In genomic region chr10:123227706-123228105, GRCh38 we compare ENCODE assay signal across 24 cellular contexts.
"Had no signal": no experiment of that assay in that cellular context is flagged by ENCODE, and none has a peak within 500 bp of the region (broad histone marks: within the 10 kb centered on the region; RNA-seq: fewer than 3 reads in every experiment).

No MANE protein-coding gene starts in this region.

- H3K4me3 ChIP-seq: ascending aorta, esophagus squamous epithelium, left lung, lower lobe of right lung, right atrium auricular region, spleen, testis, transverse colon had no signal

- H3K4me3 Mint-ChIP-seq: activated naive CD4-positive, alpha-beta T cell treated with anti-CD3 and anti-CD28 coated beads, Interleukin-2, amount 10 ng/mL, durations not matched to agents 7 days and 5 days; activated naive CD8-positive, alpha-beta T cell treated with anti-CD3 and anti-CD28 coated beads, Interleukin-2, amount 10 ng/mL, durations not matched to agents 7 days and 5 days; activated T-helper 1 cell treated with anti-CD3 and anti-CD28 coated beads, Interleukin-12 subunit alpha, Interleukin-12 subunit beta, Interleukin-2, Interleukin-4 antibody, amounts not matched to agents 30 ng/mL and 10 ng/mL and 1 ng/mL, durations not matched to agents 14 hours and 24 hours and 36 hours; brain; natural killer cell treated with Interleukin-12 subunit alpha and Interleukin-12 subunit beta and Interleukin-15 and Interleukin-18, amount 100 ng/mL, for 72 hours had no signal

- H3K27me3 ChIP-seq: ascending aorta, esophagus squamous epithelium, left lung, right atrium auricular region, spleen, testis, transverse colon had no signal

- H3K9me3 ChIP-seq: esophagus squamous epithelium, left lung, lower lobe of right lung, right atrium auricular region, testis, transverse colon had no signal

- DNase-seq: activated CD4-positive, alpha-beta T cell treated with anti-CD3 and anti-CD28 coated beads for 4 hours; activated CD4-positive, alpha-beta T cell treated with anti-CD3 and anti-CD28 coated beads, Interleukin-2, amount 50 U/mL, for 4 hours; activated CD8-positive, alpha-beta memory T cell treated with anti-CD3 and anti-CD28 coated beads, Interleukin-2, amount 50 U/mL, for 4 hours; activated gamma-delta T cell; activated naive CD4-positive, alpha-beta T cell treated with anti-CD3 and anti-CD28 coated beads, Interleukin-2, amount 10 ng/mL, durations not matched to agents 7 days and 5 days; activated naive CD8-positive, alpha-beta T cell treated with anti-CD3 and anti-CD28 coated beads, Interleukin-2, amount 10 ng/mL, durations not matched to agents 7 days and 5 days; activated T-cell treated with anti-CD3 and anti-CD28 coated beads, Interleukin-2, amount 50 U/mL, for 1 hour; cortex of kidney; esophagus squamous epithelium; kidney glomerular epithelial cell; left lung; lower lobe of right lung; mesendoderm; spleen; stimulated activated CD4-positive, alpha-beta T cell treated with anti-CD3 and anti-CD28 coated beads, Interleukin-2, amount 100 ng/mL, for 48 hours; stimulated activated naive CD8-positive, alpha-beta T cell treated with anti-CD3 and anti-CD28 coated beads, Interleukin-15, Interleukin-2, amounts not matched to agents 100 U/mL and 50 U/mL, for 24 hours; testis; transverse colon had no signal

- FAIRE-seq: endothelial cell of umbilical vein had no signal

- H3K4me1 Mint-ChIP-seq: activated naive CD4-positive, alpha-beta T cell treated with anti-CD3 and anti-CD28 coated beads, Interleukin-2, amount 10 ng/mL, durations not matched to agents 7 days and 5 days; activated naive CD8-positive, alpha-beta T cell treated with anti-CD3 and anti-CD28 coated beads, Interleukin-2, amount 10 ng/mL, durations not matched to agents 7 days and 5 days; brain had no signal

- H3K4me1 ChIP-seq: ascending aorta, esophagus squamous epithelium, left lung, lower lobe of right lung, right atrium auricular region, spleen, testis, transverse colon had no signal

- H3K27ac Mint-ChIP-seq: activated naive CD4-positive, alpha-beta T cell treated with anti-CD3 and anti-CD28 coated beads, Interleukin-2, amount 10 ng/mL, durations not matched to agents 7 days and 5 days; activated naive CD8-positive, alpha-beta T cell treated with anti-CD3 and anti-CD28 coated beads, Interleukin-2, amount 10 ng/mL, durations not matched to agents 7 days and 5 days; activated T-helper 1 cell treated with anti-CD3 and anti-CD28 coated beads, Interleukin-12 subunit alpha, Interleukin-12 subunit beta, Interleukin-2, Interleukin-4 antibody, amounts not matched to agents 30 ng/mL and 10 ng/mL and 1 ng/mL, durations not matched to agents 14 hours and 24 hours and 36 hours; brain; natural killer cell treated with Interleukin-12 subunit alpha and Interleukin-12 subunit beta and Interleukin-15 and Interleukin-18, amount 100 ng/mL, for 72 hours had no signal

- H3K27me3 Mint-ChIP-seq: activated naive CD4-positive, alpha-beta T cell treated with anti-CD3 and anti-CD28 coated beads, Interleukin-2, amount 10 ng/mL, durations not matched to agents 7 days and 5 days; activated naive CD8-positive, alpha-beta T cell treated with anti-CD3 and anti-CD28 coated beads, Interleukin-2, amount 10 ng/mL, durations not matched to agents 7 days and 5 days; natural killer cell treated with Interleukin-12 subunit alpha and Interleukin-12 subunit beta and Interleukin-15 and Interleukin-18, amount 100 ng/mL, for 72 hours had no signal

- H3K27ac ChIP-seq: ascending aorta, esophagus squamous epithelium, left lung, lower lobe of right lung, right atrium auricular region, spleen, testis, transverse colon had no signal

- ATAC-seq: left lung; lower lobe of right lung; natural killer cell treated with Interleukin-12 subunit alpha and Interleukin-12 subunit beta and Interleukin-15 and Interleukin-18, amount 100 ng/mL, for 72 hours; stimulated activated naive CD8-positive, alpha-beta T cell treated with anti-CD3 and anti-CD28 coated beads, Interleukin-15, Interleukin-2, amounts not matched to agents 100 U/mL and 50 U/mL, for 24 hours had no signal

- H3K36me3 ChIP-seq: left lung, lower lobe of right lung, right atrium auricular region, transverse colon had no signal

- H3K9me3 Mint-ChIP-seq: activated naive CD4-positive, alpha-beta T cell treated with anti-CD3 and anti-CD28 coated beads, Interleukin-2, amount 10 ng/mL, durations not matched to agents 7 days and 5 days had no signal
